Comparison of ENCODE assay signal across 19 cellular contexts in the genomic region with DNA sequence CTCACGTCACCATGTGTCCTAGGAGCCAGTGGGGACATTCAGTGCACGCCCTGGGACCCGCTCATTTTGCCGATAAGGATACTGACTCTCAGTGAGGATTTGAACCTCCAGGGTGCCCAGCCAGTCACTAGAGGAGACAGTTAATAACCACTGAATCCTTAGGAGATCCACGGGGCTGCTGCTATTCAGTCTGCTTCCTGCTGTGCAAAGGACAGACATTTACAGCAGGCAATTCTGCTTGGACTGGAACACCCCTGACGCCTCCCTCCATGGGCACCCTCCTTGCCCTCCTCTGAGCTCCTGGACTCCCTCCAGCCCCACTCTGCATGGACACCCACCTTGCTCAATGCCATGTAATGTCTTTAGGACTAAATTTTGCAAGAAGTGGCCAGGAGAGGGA.
A peak's percentile ranks its signal among the peaks of the same experiment; 100 is the strongest.
DNase-seq lines count a peak whose midpoint lies in the region; ATAC-seq, FAIRE-seq and TF ChIP-seq lines count a peak whose summit lies in the region.
"Had no signal": no experiment of that assay in that cellular context is flagged by ENCODE, and none has a peak within 500 bp of the region (broad histone marks: within the 10 kb centered on the region; RNA-seq: fewer than 3 reads in every experiment).

No MANE protein-coding gene starts in this region.

- TF ChIP-seq POLR2A in testis (IDR thresholded peaks at IDR 0.05) (no peak), GM12891 (IDR thresholded peaks at IDR 0.05; ENCODE audit: low read depth, low read length) (no peak)

- no peak overlapping the region for H3K9ac ChIP-seq in BLaER1
- H3K9ac ChIP-seq: GM23248 had no signal

- H3K4me1 ChIP-seq in BLaER1 = peaks cover 33% of the 10 kb centered on the region
- H3K4me1 ChIP-seq in testis = no peaks in the 10 kb centered on the region

- peak overlapping the region; percentile 5; the same call in 1 of the 2 replicates for H3K4me2 ChIP-seq in BLaER1

- H3K9me3 ChIP-seq in BLaER1 (no peaks in the 10 kb centered on the region), testis (no peaks in the 10 kb centered on the region)
- H3K9me3 ChIP-seq: BE2C had no signal

- H3K4me3 ChIP-seq in BLaER1 (no peak overlapping the region), coronary artery (no peak overlapping the region), testis (no peak overlapping the region)
- H3K4me3 ChIP-seq: GM23248 had no signal

- TF ChIP-seq CTCF in GM13976 (IDR thresholded peaks at IDR 0.05; ENCODE audit: borderline replicate concordance, control extremely low read depth, extremely low read depth, insufficient read depth, missing control alignments) (no peak), coronary artery (IDR thresholded peaks at IDR 0.05) (no peak), testis (IDR thresholded peaks at IDR 0.05) (no peak)

- H3K27ac ChIP-seq in BLaER1 (no peak overlapping the region), coronary artery (no peak overlapping the region), testis (no peak overlapping the region)
- H3K27ac ChIP-seq: GM23248 had no signal

- H4K20me1 ChIP-seq in BLaER1 = no peaks in the 10 kb centered on the region

- no peaks in the 10 kb centered on the region for H3K27me3 ChIP-seq in BLaER1
- no peaks in the 10 kb centered on the region for H3K27me3 ChIP-seq in testis
- H3K27me3 ChIP-seq: BE2C had no signal

- ATAC-seq in HG03442 (IDR thresholded peaks at IDR 0.05; ENCODE audit: unreplicated experiment) = no peak
- ATAC-seq: CD8-positive, alpha-beta T cell had no signal

- DNase-seq in GM13976 (ENCODE audit: low spot score) (peak; percentile 10), coronary artery (ENCODE audit: low spot score) (peak; percentile 35), mesenteric fat pad (ENCODE audit: low spot score) (peak; percentile 26), H4 (ENCODE audit: low spot score) (no peak), testis (no peak), GM12891 (ENCODE audit: insufficient read length, low spot score) (no peak)
- DNase-seq: BE2C; CD8-positive, alpha-beta T cell; COR-L47; DMS153; DMS79 treated with DMSO at 0.1 percent for 48 hours; EL; GM23248; H9 had no signal

- WGBS in testis, 2 donors = 83 to 85% methylated on average over 6 of the region's 6 CpGs

- in situ Hi-C loops in GM13976 (cut with MboI; ENCODE audit: low sequenced_read_pairs, unreplicated experiment) = no loop called here

- intact Hi-C loops in testis (cut with DNase I; ENCODE audit: low total_unique reads) = no loop called here

- no peaks in the 10 kb centered on the region for H3K36me3 ChIP-seq in BLaER1
- no peaks in the 10 kb centered on the region for H3K36me3 ChIP-seq in testis (ENCODE audit: low read depth, missing control alignments)

- no peak for FAIRE-seq in GM12891 (lab: Jason Lieb, UNC)
- FAIRE-seq: A204.1, D721Med, G401.6 had no signal

TF ChIP-seq in GM12891, 5 proteins besides CTCF, POLR2A, EP300 and RAD21:
- TF ChIP-seq POLR2AphosphoS5 (IDR thresholded peaks at IDR 0.05; ENCODE audit: low read depth, low read length) (no peak), TAF1 (IDR thresholded peaks at IDR 0.05; ENCODE audit: low read depth, low read length) (no peak), POU2F2 (IDR thresholded peaks at IDR 0.05; ENCODE audit: low read depth, low read length) (no peak), SPI1 (IDR thresholded peaks at IDR 0.05; ENCODE audit: low read depth, low read length) (no peak), PAX5 (IDR thresholded peaks at IDR 0.05; ENCODE audit: insufficient read depth, low read length, severe bottlenecking) (no peak)

Comparison
In these comparisons a context has a peak if more than half of its experiments do, and no peak if none do; other contexts are left out.
1. DNase-seq: peak in GM13976 (single experiment), coronary artery (single experiment) and mesenteric fat pad (single experiment); none in H4 (single experiment), testis (single experiment) and GM12891 (single experiment).